In the genomic region with DNA sequence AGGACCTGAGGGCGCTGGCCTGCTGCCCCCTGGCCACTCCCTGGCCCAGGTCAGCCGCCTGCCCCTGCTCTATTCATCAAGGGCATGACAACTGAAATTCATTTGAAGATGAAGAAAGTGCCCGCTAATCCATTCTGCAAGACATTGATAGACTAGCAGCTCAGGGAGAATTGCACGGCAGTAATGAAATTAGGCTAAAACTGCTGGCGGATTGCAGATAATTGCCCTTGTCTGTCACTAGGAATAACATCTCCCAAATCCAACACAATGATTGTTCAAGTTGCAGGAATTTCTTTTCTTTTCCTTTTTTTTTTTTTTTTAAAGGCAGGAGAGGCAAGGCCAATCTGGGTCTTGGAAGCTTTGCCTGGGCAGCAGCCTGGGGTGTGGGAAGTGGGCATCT, we compare ENCODE assay signal across 22 cellular contexts.
"Had no signal": no experiment of that assay in that cellular context is flagged by ENCODE, and none has a peak within 500 bp of the region (broad histone marks: within the 10 kb centered on the region; RNA-seq: fewer than 3 reads in every experiment).

No MANE protein-coding gene starts in this region.

- H3K4me1 ChIP-seq: foreskin keratinocyte, thyroid gland, upper lobe of left lung, uterus had no signal

- H2AFZ ChIP-seq: hepatocyte had no signal

- H3K9me3 ChIP-seq: colonic mucosa, stomach, thyroid gland, upper lobe of left lung, uterus had no signal

- ATAC-seq: foreskin keratinocyte, left colon, left ventricle myocardium superior, sciatic nerve had no signal

- H3K4me2 ChIP-seq: hepatocyte had no signal

- H3K4me3 Mint-ChIP-seq: endodermal cell, naive B cell, nephron had no signal

- H3K36me3 ChIP-seq: colonic mucosa, stomach, thyroid gland, upper lobe of left lung, uterus had no signal

- DNase-seq: colonic mucosa; dermis blood vessel endothelial cell; effector CD4-positive, alpha-beta T cell; endodermal cell; erythroblast; foreskin keratinocyte; kidney; left colon; left ventricle myocardium superior; mesenchymal stem cell; naive B cell; stimulated activated CD4-positive, alpha-beta T cell treated with anti-CD3 and anti-CD28 coated beads, Interleukin-2, amount 100 ng/mL, for 24 hours; stimulated activated CD4-positive, alpha-beta T cell treated with anti-CD3 and anti-CD28 coated beads, Interleukin-4, amount 100 ng/mL, for 4 hours; stimulated activated naive CD4-positive, alpha-beta T cell; stomach; thyroid gland; uterus had no signal

- H3K79me2 ChIP-seq: hepatocyte had no signal

- H3K27me3 ChIP-seq: thyroid gland, upper lobe of left lung had no signal

- H3K27ac Mint-ChIP-seq: endodermal cell, nephron had no signal

- H3K27ac ChIP-seq: colonic mucosa, foreskin keratinocyte, hepatocyte, stomach, thyroid gland, upper lobe of left lung, uterus had no signal

- H3K36me3 Mint-ChIP-seq: naive B cell had no signal

- H3K4me3 ChIP-seq: colonic mucosa, hepatocyte, lung, stomach, thyroid gland, upper lobe of left lung, uterus had no signal

- H3K9me3 Mint-ChIP-seq: endodermal cell, naive B cell, nephron had no signal
